11 cellular contexts compared by ENCODE assay signal in the genomic region with DNA sequence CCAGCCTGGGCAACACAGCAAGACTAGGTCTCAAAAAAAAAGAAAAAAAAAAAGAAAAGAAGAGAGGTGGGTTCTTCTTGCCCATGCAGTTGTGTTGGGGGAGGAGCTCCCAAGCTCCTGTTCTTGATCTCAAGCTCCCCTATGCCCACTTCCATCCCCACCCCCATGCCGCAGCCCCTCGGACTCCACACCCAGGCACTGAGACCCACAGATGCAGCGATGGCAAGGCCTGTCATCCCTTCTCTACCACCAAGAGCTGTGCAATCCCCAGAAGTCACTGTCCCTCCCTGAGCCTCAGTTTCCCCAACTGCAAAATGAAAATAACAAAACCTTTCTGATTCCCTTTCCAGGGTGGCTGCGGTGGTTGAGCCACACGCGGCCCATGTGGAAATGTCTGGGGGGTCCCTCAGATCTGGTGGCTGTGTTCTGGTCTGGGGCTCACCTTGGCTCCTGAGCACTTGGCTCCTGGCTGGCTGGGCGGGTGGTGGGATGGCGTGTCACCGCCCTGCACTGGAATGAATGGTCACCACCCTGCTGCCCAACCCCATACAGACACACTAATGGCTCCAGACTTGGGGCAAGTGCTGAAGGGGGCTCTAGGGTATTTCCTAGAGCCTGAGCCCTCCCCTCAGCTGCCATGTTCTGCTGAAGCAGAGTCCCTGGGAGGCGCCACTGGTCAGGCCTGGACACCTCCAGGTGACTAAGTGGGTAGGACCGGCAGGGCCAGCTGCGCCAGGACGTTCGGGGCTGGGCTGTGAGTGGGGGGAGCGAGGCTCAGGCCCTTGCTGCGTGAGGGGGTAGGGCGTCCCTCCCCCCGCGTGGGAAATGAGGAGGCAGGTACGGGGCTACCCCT. TPM values are rescaled to one million over a fixed set of nuclear protein-coding genes. Genes with fewer than 3 reads are reported as not detected.
A peak's percentile ranks its signal among the peaks of the same experiment; 100 is the strongest.
DNase-seq lines count a peak whose midpoint lies in the region; ATAC-seq and TF ChIP-seq lines count a peak whose summit lies in the region.
"Had no signal": no experiment of that assay in that cellular context is flagged by ENCODE, and none has a peak within 500 bp of the region (broad histone marks: within the 10 kb centered on the region; RNA-seq: fewer than 3 reads in every experiment).

No MANE protein-coding gene starts in this region.

- H3K27me3 Mint-ChIP-seq in activated T-cell treated with anti-CD3 and anti-CD28 coated beads, Interleukin-2, amount 50 U/mL, for 24 hours, result peaks cover 44% of the 10 kb centered on the region

- H3K27ac Mint-ChIP-seq in activated T-cell treated with anti-CD3 and anti-CD28 coated beads, Interleukin-2, amount 50 U/mL, for 24 hours, result no peak overlapping the region

- H3K9me3 ChIP-seq in lower lobe of right lung (no peaks in the 10 kb centered on the region), thymus (ENCODE audit: control insufficient read depth) (no peaks in the 10 kb centered on the region)

- H3K36me3 Mint-ChIP-seq in activated T-cell treated with anti-CD3 and anti-CD28 coated beads, Interleukin-2, amount 50 U/mL, for 24 hours (ENCODE audit: low read depth), result no peaks in the 10 kb centered on the region
- H3K36me3 Mint-ChIP-seq: CD4-positive, CD25-positive, alpha-beta regulatory T cell had no signal

- H3K36me3 ChIP-seq in lower lobe of right lung (no peaks in the 10 kb centered on the region), thymus (ENCODE audit: control insufficient read depth, insufficient read depth) (no peaks in the 10 kb centered on the region)

- DNase-seq in activated T-cell treated with anti-CD3 and anti-CD28 coated beads, Interleukin-2, amount 50 U/mL, for 24 hours, result no peak
- no peak for DNase-seq in activated T-cell treated with anti-CD3 and anti-CD28 coated beads, Interleukin-2, amount 50 U/mL, for 1 hour
- DNase-seq in dorsolateral prefrontal cortex (peak in 1 of 10 donors; percentile 33), lower lobe of right lung (peak; percentile 69), EL (no peak), ACHN (no peak), globus pallidus (ENCODE audit: low spot score) (no peak)
- DNase-seq: CD4-positive, CD25-positive, alpha-beta regulatory T cell; KBM-7 had no signal

- H3K4me3 ChIP-seq in dorsolateral prefrontal cortex (peak overlapping the region in 43 of 59 donors; percentile 5 to 58 (median 39)), lower lobe of right lung (peak overlapping the region; percentile 60), thymus (ENCODE audit: low read length) (peak overlapping the region; percentile 38)

- H3K4me1 Mint-ChIP-seq in activated T-cell treated with anti-CD3 and anti-CD28 coated beads, Interleukin-2, amount 50 U/mL, for 24 hours (ENCODE audit: low read depth), result no peaks in the 10 kb centered on the region
- H3K4me1 Mint-ChIP-seq: CD4-positive, CD25-positive, alpha-beta regulatory T cell had no signal

- H3K4me3 Mint-ChIP-seq in activated T-cell treated with anti-CD3 and anti-CD28 coated beads, Interleukin-2, amount 50 U/mL, for 24 hours, result peak overlapping the region; percentile 27

- H3K27ac ChIP-seq in dorsolateral prefrontal cortex (no peak overlapping the region), lower lobe of right lung (peak overlapping the region; percentile 77), thymus (ENCODE audit: low read depth) (no peak overlapping the region)

- in situ Hi-C loops in ACHN (cut with HindIII; ENCODE audit: low pct_ligation_motif_present, low pct_unique_long_range_greater_than_20kb, low sequenced_read_pairs), result no loop called here

- intact Hi-C loops in dorsolateral prefrontal cortex (cut with DNase I), result no loop called here
- intact Hi-C loops in lower lobe of right lung (cut with DNase I), result no loop called here

- no peaks in the 10 kb centered on the region for H3K4me1 ChIP-seq in lower lobe of right lung
- no peaks in the 10 kb centered on the region for H3K4me1 ChIP-seq in thymus (ENCODE audit: control insufficient read depth, insufficient read depth, low read length)

- 46% methylated on average over 20 of the region's 20 CpGs for WGBS in thymus

- H3K9me3 Mint-ChIP-seq in activated T-cell treated with anti-CD3 and anti-CD28 coated beads, Interleukin-2, amount 50 U/mL, for 24 hours, result no peaks in the 10 kb centered on the region

- H3K27me3 ChIP-seq in dorsolateral prefrontal cortex (peaks cover 0 to 66% (median 39%) of the 10 kb centered on the region in 45 donors), lower lobe of right lung (ENCODE audit: low read depth) (peaks cover 49% of the 10 kb centered on the region), thymus (ENCODE audit: control insufficient read depth, insufficient read depth) (peaks cover 33% of the 10 kb centered on the region)

- no peak for TF ChIP-seq CTCF in dorsolateral prefrontal cortex (IDR thresholded peaks at IDR 0.05 in 54 of 56, conservative IDR thresholded peaks at IDR 0.05 in 2 of 56; ENCODE audit: low read depth in 1 of 56, partially characterized antibody in 56 of 56)
- no peak for TF ChIP-seq CTCF in lower lobe of right lung (IDR thresholded peaks at IDR 0.05)

- ATAC-seq in lower lobe of right lung, result peak; percentile 44 to 61

RNA-seq across cellular contexts. Expression of gene KIF26A, which starts 22.5 kb away (rescaled TPM):
- 1 to 10 TPM in 119 of 120 experiments, under 1 TPM in 1; 0.89 to 5.4 (median 2.5) TPM for total RNA-seq in dorsolateral prefrontal cortex
- 4.4 TPM for total RNA-seq in lower lobe of right lung
- 1.7 TPM for polyA plus RNA-seq in thymus
- polyA plus RNA-seq: CD4-positive, CD25-positive, alpha-beta regulatory T cell had no signal

RNA-seq across cellular contexts. Expression of gene ASPG, which starts 30.4 kb away (rescaled TPM):
- total RNA-seq in dorsolateral prefrontal cortex (1 to 10 TPM in 43 of 120 experiments, under 1 TPM in 76, not detected in 1; 0.11 to 3.8 (median 0.84) TPM), lower lobe of right lung (4.6 TPM)
- polyA plus RNA-seq in thymus, result 5.5 TPM
- total RNA-seq: CD4-positive, CD25-positive, alpha-beta regulatory T cell; dermis microvascular lymphatic vessel endothelial cell had no signal
- polyA plus RNA-seq: CD4-positive, CD25-positive, alpha-beta regulatory T cell had no signal
